ENCODE assay signal across 14 cellular contexts in genomic region chr20:47419953-47420352, GRCh38.
"Had no signal": no experiment of that assay in that cellular context is flagged by ENCODE, and none has a peak within 500 bp of the region (broad histone marks: within the 10 kb centered on the region; RNA-seq: fewer than 3 reads in every experiment).

No MANE protein-coding gene starts in this region.

- H3K27me3 Mint-ChIP-seq: activated CD8-positive, alpha-beta T cell treated with anti-CD3 and anti-CD28 coated beads for 36 hours; activated naive CD4-positive, alpha-beta T cell treated with anti-CD3 and anti-CD28 coated beads, Interleukin-2, amount 50 U/mL, for 24 hours; naive thymus-derived CD4-positive, alpha-beta T cell had no signal

- H3K27ac Mint-ChIP-seq: activated CD8-positive, alpha-beta T cell treated with anti-CD3 and anti-CD28 coated beads for 36 hours; activated naive CD4-positive, alpha-beta T cell treated with anti-CD3 and anti-CD28 coated beads, Interleukin-2, amount 50 U/mL, for 24 hours had no signal

- H3K36me3 ChIP-seq: gastroesophageal sphincter, neutrophil, tibial artery, vagina had no signal

- H3K9me3 ChIP-seq: gastroesophageal sphincter, neutrophil, tibial artery, vagina had no signal

- H3K27me3 ChIP-seq: gastroesophageal sphincter, neutrophil, tibial artery, vagina had no signal

- H3K4me3 Mint-ChIP-seq: activated CD8-positive, alpha-beta T cell treated with anti-CD3 and anti-CD28 coated beads for 36 hours; activated naive CD4-positive, alpha-beta T cell treated with anti-CD3 and anti-CD28 coated beads, Interleukin-2, amount 50 U/mL, for 24 hours; activated T-cell treated with anti-CD3 and anti-CD28 coated beads, Interleukin-2, amount 50 U/mL, for 4 hours; naive thymus-derived CD4-positive, alpha-beta T cell had no signal

- H3K27ac ChIP-seq: gastroesophageal sphincter, neutrophil, tibial artery, vagina had no signal

- ATAC-seq: activated CD8-positive, alpha-beta T cell treated with anti-CD3 and anti-CD28 coated beads for 36 hours; activated T-cell treated with anti-CD3 and anti-CD28 coated beads, Interleukin-2, amount 50 U/mL, for 4 hours; gastroesophageal sphincter; left colon; naive thymus-derived CD4-positive, alpha-beta T cell had no signal

- H3K4me1 ChIP-seq: tibial artery, vagina had no signal

- H3K36me3 Mint-ChIP-seq: activated naive CD4-positive, alpha-beta T cell treated with anti-CD3 and anti-CD28 coated beads, Interleukin-2, amount 50 U/mL, for 24 hours had no signal

- DNase-seq: activated CD4-positive, alpha-beta T cell treated with anti-CD3 and anti-CD28 coated beads for 48 hours; activated CD8-positive, alpha-beta T cell treated with anti-CD3 and anti-CD28 coated beads for 36 hours; activated effector memory CD4-positive, alpha-beta T cell treated with anti-CD3 and anti-CD28 coated beads, Interleukin-2, amount 50 U/mL, for 16 hours; activated T-cell treated with anti-CD3 and anti-CD28 coated beads, Interleukin-2, amount 50 U/mL, for 4 hours; amniotic stem cell; erythroblast; left colon; naive thymus-derived CD4-positive, alpha-beta T cell; stimulated activated naive CD4-positive, alpha-beta T cell; tibial artery had no signal

- H3K9me3 Mint-ChIP-seq: activated CD8-positive, alpha-beta T cell treated with anti-CD3 and anti-CD28 coated beads for 36 hours; activated naive CD4-positive, alpha-beta T cell treated with anti-CD3 and anti-CD28 coated beads, Interleukin-2, amount 50 U/mL, for 24 hours; activated T-cell treated with anti-CD3 and anti-CD28 coated beads, Interleukin-2, amount 50 U/mL, for 4 hours; naive thymus-derived CD4-positive, alpha-beta T cell had no signal

- H3K4me3 ChIP-seq: gastroesophageal sphincter, tibial artery, vagina had no signal
